1 cellular context compared by ENCODE assay signal in the genomic region with DNA sequence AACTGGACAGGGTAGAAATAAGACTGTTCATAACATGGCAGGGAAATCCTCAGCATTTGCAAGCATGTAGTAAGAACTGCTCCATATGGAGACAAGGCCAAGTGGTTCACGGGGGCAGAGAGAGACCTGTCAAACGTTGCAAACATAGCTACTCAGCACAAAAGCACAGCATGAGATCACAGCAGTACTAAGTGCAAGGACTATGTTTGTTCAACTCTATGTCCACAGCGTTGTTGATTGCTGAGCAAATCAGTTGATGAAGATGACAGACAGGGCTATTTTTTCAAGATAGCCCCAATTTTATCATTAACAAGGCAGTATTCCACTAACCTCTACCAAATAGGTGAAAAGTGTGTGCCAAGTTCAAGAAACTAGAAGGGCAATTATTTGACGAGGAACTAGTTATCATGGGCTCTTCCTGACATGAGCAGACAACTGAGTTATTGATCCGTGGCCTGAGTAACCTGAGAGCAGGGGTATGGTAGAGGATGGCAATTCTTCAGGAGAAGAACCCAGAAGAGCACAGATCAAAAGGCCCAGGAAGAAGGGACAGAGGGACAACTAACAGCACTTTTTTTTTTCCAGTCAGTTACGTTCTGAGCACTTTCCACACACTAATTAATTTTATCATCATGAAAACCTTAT.
A peak's percentile ranks its signal among the peaks of the same experiment; 100 is the strongest.
TF ChIP-seq lines count a peak whose summit lies in the region.

No MANE protein-coding gene starts in this region.

TF ChIP-seq in HepG2, 621 proteins besides CTCF, POLR2A, EP300 and RAD21 (continued from another document and continues in another):
- TF ChIP-seq ARID4A (CRISPR knock-in tag; IDR thresholded peaks at IDR 0.05; ENCODE audit: borderline replicate concordance), result peak; percentile 41; the same call in 1 of the 2 replicates
- no peak for TF ChIP-seq GTF3A (CRISPR knock-in tag; conservative IDR thresholded peaks at IDR 0.05)
- no peak for TF ChIP-seq HNRNPH1 (optimal IDR thresholded peaks at IDR 0.05; ENCODE audit: low read depth, low read length)
- TF ChIP-seq ZBTB34 (CRISPR knock-in tag; IDR thresholded peaks at IDR 0.05), result peak; percentile 30; the same call in 1 of the 2 replicates
- TF ChIP-seq ZNF496 (CRISPR knock-in tag; IDR thresholded peaks at IDR 0.05; ENCODE audit: insufficient replicate concordance), result no peak
- no peak for TF ChIP-seq SYNCRIP (IDR thresholded peaks at IDR 0.05; ENCODE audit: insufficient read depth, low read depth, low read length)
- TF ChIP-seq ZNF260 (CRISPR knock-in tag; IDR thresholded peaks at IDR 0.05; ENCODE audit: borderline replicate concordance, low read depth), result no peak
- TF ChIP-seq, protein P1, sequence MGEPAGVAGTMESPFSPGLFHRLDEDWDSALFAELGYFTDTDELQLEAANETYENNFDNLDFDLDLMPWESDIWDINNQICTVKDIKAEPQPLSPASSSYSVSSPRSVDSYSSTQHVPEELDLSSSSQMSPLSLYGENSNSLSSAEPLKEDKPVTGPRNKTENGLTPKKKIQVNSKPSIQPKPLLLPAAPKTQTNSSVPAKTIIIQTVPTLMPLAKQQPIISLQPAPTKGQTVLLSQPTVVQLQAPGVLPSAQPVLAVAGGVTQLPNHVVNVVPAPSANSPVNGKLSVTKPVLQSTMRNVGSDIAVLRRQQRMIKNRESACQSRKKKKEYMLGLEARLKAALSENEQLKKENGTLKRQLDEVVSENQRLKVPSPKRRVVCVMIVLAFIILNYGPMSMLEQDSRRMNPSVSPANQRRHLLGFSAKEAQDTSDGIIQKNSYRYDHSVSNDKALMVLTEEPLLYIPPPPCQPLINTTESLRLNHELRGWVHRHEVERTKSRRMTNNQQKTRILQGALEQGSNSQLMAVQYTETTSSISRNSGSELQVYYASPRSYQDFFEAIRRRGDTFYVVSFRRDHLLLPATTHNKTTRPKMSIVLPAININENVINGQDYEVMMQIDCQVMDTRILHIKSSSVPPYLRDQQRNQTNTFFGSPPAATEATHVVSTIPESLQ (CRISPR knock-in tag; conservative IDR thresholded peaks at IDR 0.05), result no peak
- TF ChIP-seq MXI1 (IDR thresholded peaks at IDR 0.05; ENCODE audit: borderline replicate concordance, low read depth, low read length), result no peak
- no peak for TF ChIP-seq HIVEP1 (CRISPR knock-in tag; IDR thresholded peaks at IDR 0.05)
- TF ChIP-seq KLF13 (CRISPR knock-in tag; IDR thresholded peaks at IDR 0.05), result no peak
- TF ChIP-seq PHF8 (CRISPR knock-in tag; IDR thresholded peaks at IDR 0.05), result no peak
- no peak for TF ChIP-seq NFIB (CRISPR knock-in tag; IDR thresholded peaks at IDR 0.05; ENCODE audit: borderline replicate concordance)
- no peak for TF ChIP-seq ZNF30 (CRISPR knock-in tag; IDR thresholded peaks at IDR 0.05)
- TF ChIP-seq ZNF574 (CRISPR knock-in tag; IDR thresholded peaks at IDR 0.05), result peak; percentile 31; the same call in 1 of the 2 replicates
- TF ChIP-seq, protein P2, sequence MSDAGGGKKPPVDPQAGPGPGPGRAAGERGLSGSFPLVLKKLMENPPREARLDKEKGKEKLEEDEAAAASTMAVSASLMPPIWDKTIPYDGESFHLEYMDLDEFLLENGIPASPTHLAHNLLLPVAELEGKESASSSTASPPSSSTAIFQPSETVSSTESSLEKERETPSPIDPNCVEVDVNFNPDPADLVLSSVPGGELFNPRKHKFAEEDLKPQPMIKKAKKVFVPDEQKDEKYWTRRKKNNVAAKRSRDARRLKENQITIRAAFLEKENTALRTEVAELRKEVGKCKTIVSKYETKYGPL (CRISPR knock-in tag; IDR thresholded peaks at IDR 0.05), result no peak
- no peak for TF ChIP-seq ZSCAN30 (CRISPR knock-in tag; IDR thresholded peaks at IDR 0.05)
- TF ChIP-seq ZNF660 (CRISPR knock-in tag; IDR thresholded peaks at IDR 0.05; ENCODE audit: borderline replicate concordance, low read depth), result no peak
- TF ChIP-seq ZNF563 (CRISPR knock-in tag; IDR thresholded peaks at IDR 0.05), result no peak
- TF ChIP-seq NAIF1 (CRISPR knock-in tag; IDR thresholded peaks at IDR 0.05; ENCODE audit: borderline replicate concordance), result no peak
- no peak for TF ChIP-seq PCBP2 (optimal IDR thresholded peaks at IDR 0.05; ENCODE audit: low read depth, low read length, poor library complexity, severe bottlenecking)
- TF ChIP-seq, protein P3, sequence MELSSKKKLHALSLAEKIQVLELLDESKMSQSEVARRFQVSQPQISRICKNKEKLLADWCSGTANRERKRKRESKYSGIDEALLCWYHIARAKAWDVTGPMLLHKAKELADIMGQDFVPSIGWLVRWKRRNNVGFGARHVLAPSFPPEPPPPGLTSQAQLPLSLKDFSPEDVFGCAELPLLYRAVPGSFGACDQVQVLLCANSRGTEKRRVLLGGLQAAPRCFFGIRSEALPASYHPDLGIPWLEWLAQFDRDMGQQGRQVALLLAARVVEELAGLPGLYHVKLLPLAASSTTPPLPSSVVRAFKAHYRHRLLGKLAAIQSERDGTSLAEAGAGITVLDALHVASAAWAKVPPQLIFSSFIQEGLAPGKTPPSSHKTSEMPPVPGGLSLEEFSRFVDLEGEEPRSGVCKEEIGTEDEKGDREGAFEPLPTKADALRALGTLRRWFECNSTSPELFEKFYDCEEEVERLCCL (CRISPR knock-in tag; IDR thresholded peaks at IDR 0.05; ENCODE audit: borderline replicate concordance), result no peak
- no peak for TF ChIP-seq ZNF879 (CRISPR knock-in tag; IDR thresholded peaks at IDR 0.05)
- TF ChIP-seq KDM4B (CRISPR knock-in tag; IDR thresholded peaks at IDR 0.05), result no peak
- TF ChIP-seq ZNF367 (CRISPR knock-in tag; IDR thresholded peaks at IDR 0.05; ENCODE audit: borderline replicate concordance), result no peak
- no peak for TF ChIP-seq KMT2A (CRISPR knock-in tag; IDR thresholded peaks at IDR 0.05)
- TF ChIP-seq DR1 (CRISPR knock-in tag; IDR thresholded peaks at IDR 0.05), result no peak
- TF ChIP-seq ZNF567 (CRISPR knock-in tag; IDR thresholded peaks at IDR 0.05; ENCODE audit: borderline replicate concordance), result no peak
- no peak for TF ChIP-seq HCFC1 (IDR thresholded peaks at IDR 0.05; ENCODE audit: low read depth, low read length)
- TF ChIP-seq ZNF350 (CRISPR knock-in tag; IDR thresholded peaks at IDR 0.05; ENCODE audit: borderline replicate concordance, low read depth), result no peak
- TF ChIP-seq, protein P4, sequence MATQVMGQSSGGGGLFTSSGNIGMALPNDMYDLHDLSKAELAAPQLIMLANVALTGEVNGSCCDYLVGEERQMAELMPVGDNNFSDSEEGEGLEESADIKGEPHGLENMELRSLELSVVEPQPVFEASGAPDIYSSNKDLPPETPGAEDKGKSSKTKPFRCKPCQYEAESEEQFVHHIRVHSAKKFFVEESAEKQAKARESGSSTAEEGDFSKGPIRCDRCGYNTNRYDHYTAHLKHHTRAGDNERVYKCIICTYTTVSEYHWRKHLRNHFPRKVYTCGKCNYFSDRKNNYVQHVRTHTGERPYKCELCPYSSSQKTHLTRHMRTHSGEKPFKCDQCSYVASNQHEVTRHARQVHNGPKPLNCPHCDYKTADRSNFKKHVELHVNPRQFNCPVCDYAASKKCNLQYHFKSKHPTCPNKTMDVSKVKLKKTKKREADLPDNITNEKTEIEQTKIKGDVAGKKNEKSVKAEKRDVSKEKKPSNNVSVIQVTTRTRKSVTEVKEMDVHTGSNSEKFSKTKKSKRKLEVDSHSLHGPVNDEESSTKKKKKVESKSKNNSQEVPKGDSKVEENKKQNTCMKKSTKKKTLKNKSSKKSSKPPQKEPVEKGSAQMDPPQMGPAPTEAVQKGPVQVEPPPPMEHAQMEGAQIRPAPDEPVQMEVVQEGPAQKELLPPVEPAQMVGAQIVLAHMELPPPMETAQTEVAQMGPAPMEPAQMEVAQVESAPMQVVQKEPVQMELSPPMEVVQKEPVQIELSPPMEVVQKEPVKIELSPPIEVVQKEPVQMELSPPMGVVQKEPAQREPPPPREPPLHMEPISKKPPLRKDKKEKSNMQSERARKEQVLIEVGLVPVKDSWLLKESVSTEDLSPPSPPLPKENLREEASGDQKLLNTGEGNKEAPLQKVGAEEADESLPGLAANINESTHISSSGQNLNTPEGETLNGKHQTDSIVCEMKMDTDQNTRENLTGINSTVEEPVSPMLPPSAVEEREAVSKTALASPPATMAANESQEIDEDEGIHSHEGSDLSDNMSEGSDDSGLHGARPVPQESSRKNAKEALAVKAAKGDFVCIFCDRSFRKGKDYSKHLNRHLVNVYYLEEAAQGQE (IDR thresholded peaks at IDR 0.05; ENCODE audit: borderline replicate concordance in 1 of 2, low read depth in 1 of 2, low read length in 2 of 2), result no peak
- TF ChIP-seq NPAS2 (CRISPR knock-in tag; IDR thresholded peaks at IDR 0.05; ENCODE audit: borderline replicate concordance), result no peak
- TF ChIP-seq ATF3 (CRISPR knock-in tag; IDR thresholded peaks at IDR 0.05), result no peak
- TF ChIP-seq ZFAT (CRISPR knock-in tag; conservative IDR thresholded peaks at IDR 0.05), result no peak
- peak; percentile 80; the same call in 1 of the 2 replicates for TF ChIP-seq DPF2 (CRISPR knock-in tag; IDR thresholded peaks at IDR 0.05; ENCODE audit: borderline replicate concordance, low read depth)
- no peak for TF ChIP-seq ZNF790 (CRISPR knock-in tag; IDR thresholded peaks at IDR 0.05; ENCODE audit: borderline replicate concordance)
- TF ChIP-seq ZNF225 (CRISPR knock-in tag; IDR thresholded peaks at IDR 0.05), result no peak
